11 cellular contexts compared by ENCODE assay signal in genomic region chr6:11854418-11855165, GRCh38.
DNase-seq lines count a peak whose midpoint lies in the region; ATAC-seq, FAIRE-seq and TF ChIP-seq lines count a peak whose summit lies in the region.
"Had no signal": no experiment of that assay in that cellular context is flagged by ENCODE, and none has a peak within 500 bp of the region (broad histone marks: within the 10 kb centered on the region; RNA-seq: fewer than 3 reads in every experiment).

No MANE protein-coding gene starts in this region.

- H3K4me1 Mint-ChIP-seq in activated CD4-positive, alpha-beta T cell treated with anti-CD3 and anti-CD28 coated beads for 36 hours, result peaks cover 6% of the 10 kb centered on the region

- no peaks in the 10 kb centered on the region for H3K27me3 ChIP-seq in small intestine (ENCODE audit: control insufficient read depth in 2 of 2, insufficient read depth in 2 of 2, low read length in 2 of 2)
- H3K27me3 ChIP-seq: SJCRH30 had no signal

- peaks cover 2% of the 10 kb centered on the region for H3K9me3 Mint-ChIP-seq in activated CD4-positive, alpha-beta T cell treated with anti-CD3 and anti-CD28 coated beads for 36 hours (ENCODE audit: low read depth)

- ATAC-seq in activated CD4-positive, alpha-beta T cell treated with anti-CD3 and anti-CD28 coated beads for 36 hours, result peak; percentile 81
- no peak for ATAC-seq in HG02623 (IDR thresholded peaks at IDR 0.05; ENCODE audit: unreplicated experiment)

- WGBS in small intestine, 3 donors, result 58 to 68% (median 63%) methylated on average over 7 of the region's 7 CpGs

- no peak for TF ChIP-seq CTCF in epithelial cell of esophagus (IDR thresholded peaks at IDR 0.05; ENCODE audit: insufficient read depth, low read depth, low read length, missing control alignments)

- DNase-seq in activated CD4-positive, alpha-beta T cell treated with anti-CD3 and anti-CD28 coated beads for 36 hours, result peak; percentile 21
- no peak for DNase-seq in activated CD4-positive, alpha-beta T cell treated with anti-CD3 and anti-CD28 coated beads for 1 hour
- DNase-seq in HTR-8/SVneo (ENCODE audit: insufficient read length, low spot score), result peak; percentile 35
- DNase-seq in epithelial cell of esophagus (ENCODE audit: low read depth), result peak; percentile 77
- DNase-seq in small intestine, result peak; percentile 5
- no peak for DNase-seq in NCI-H128 (lab: John Stamatoyannopoulos, UW; ENCODE audit: unreplicated experiment)
- no peak for DNase-seq in NCI-H526 (lab: John Stamatoyannopoulos, UW)

- FAIRE-seq in HTR-8/SVneo (lab: Jason Lieb, UNC) (no peak), small intestine (lab: Jason Lieb, UNC) (no peak)

- intact Hi-C loops in activated CD4-positive, alpha-beta T cell treated with anti-CD3 and anti-CD28 coated beads for 36 hours (cut with DNase I, micrococcal nuclease), result no loop called here

- H3K9me3 ChIP-seq in small intestine (ENCODE audit: control insufficient read depth, low read depth), result no peaks in the 10 kb centered on the region
- H3K9me3 ChIP-seq: SJCRH30 had no signal

- peaks cover 2% of the 10 kb centered on the region for H3K27me3 Mint-ChIP-seq in activated CD4-positive, alpha-beta T cell treated with anti-CD3 and anti-CD28 coated beads for 36 hours

- H3K4me3 ChIP-seq in epithelial cell of esophagus (ENCODE audit: low read length) (no peak overlapping the region), small intestine (ENCODE audit: low read depth in 1 of 2, low read length in 2 of 2) (no peak overlapping the region)
- H3K4me3 ChIP-seq: SJCRH30 had no signal

- no peak overlapping the region for H3K27ac ChIP-seq in small intestine (ENCODE audit: low read depth in 1 of 2, low read length in 1 of 2)
- H3K27ac ChIP-seq: SJCRH30 had no signal

- no peaks in the 10 kb centered on the region for H3K36me3 Mint-ChIP-seq in activated CD4-positive, alpha-beta T cell treated with anti-CD3 and anti-CD28 coated beads for 36 hours (ENCODE audit: low read depth)

- CTCF ChIA-PET in activated CD4-positive, alpha-beta T cell treated with anti-CD3 and anti-CD28 coated beads for 36 hours (lab: Charles Lee), result interaction anchor here (0.6 to 1.1 kb wide), 3 partner anchors 10 to 185 kb away, joined by 3 read pairs; no protein-coding TSS in a partner anchor

- no peaks in the 10 kb centered on the region for H3K4me1 ChIP-seq in small intestine (ENCODE audit: control insufficient read depth in 2 of 2, insufficient read depth in 1 of 2, low read depth in 1 of 2, low read length in 1 of 2)
- H3K4me1 ChIP-seq: SJCRH30 had no signal

- H3K27ac Mint-ChIP-seq in activated CD4-positive, alpha-beta T cell treated with anti-CD3 and anti-CD28 coated beads for 36 hours, result no peak overlapping the region
- H3K27ac Mint-ChIP-seq: B cell, IgD-negative memory B cell had no signal

- no peaks in the 10 kb centered on the region for H3K36me3 ChIP-seq in small intestine (ENCODE audit: control insufficient read depth in 2 of 2, insufficient read depth in 2 of 2, low read length in 2 of 2)
- H3K36me3 ChIP-seq: SJCRH30 had no signal

- POLR2A ChIA-PET in activated CD4-positive, alpha-beta T cell treated with anti-CD3 and anti-CD28 coated beads for 36 hours (lab: Charles Lee), result no interaction called here

- no peak overlapping the region for H3K4me3 Mint-ChIP-seq in activated CD4-positive, alpha-beta T cell treated with anti-CD3 and anti-CD28 coated beads for 36 hours
- H3K4me3 Mint-ChIP-seq: B cell, IgD-negative memory B cell had no signal

Comparison
In these comparisons a context has a peak if more than half of its experiments do, and no peak if none do; other contexts are left out.
1. DNase-seq: peak in activated CD4-positive, alpha-beta T cell treated with anti-CD3 and anti-CD28 coated beads for 36 hours (single experiment), HTR-8/SVneo (single experiment), epithelial cell of esophagus (single experiment) and small intestine (single experiment); none in activated CD4-positive, alpha-beta T cell treated with anti-CD3 and anti-CD28 coated beads for 1 hour (single experiment), NCI-H128 (single experiment) and NCI-H526 (0 of 2).